Comparison of ENCODE assay signal across 11 cellular contexts in the genomic region with DNA sequence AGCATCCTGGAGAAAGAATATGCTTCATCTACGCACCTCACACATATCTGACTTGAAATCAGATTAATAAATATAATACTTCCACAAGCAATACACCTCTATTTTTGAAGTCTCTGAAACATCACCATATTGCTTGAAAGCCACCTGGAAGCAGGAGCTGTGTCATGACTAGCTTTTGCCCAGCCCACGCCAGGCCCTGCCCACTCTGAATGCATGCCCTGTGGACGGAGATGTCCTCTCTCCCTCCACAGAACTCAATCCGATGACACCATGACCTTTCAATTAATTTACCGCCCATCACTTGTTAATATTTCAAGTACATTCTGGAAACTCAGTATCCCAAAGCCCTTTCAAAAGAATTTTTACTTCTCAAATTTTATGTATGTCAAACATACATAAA.
A peak's percentile ranks its signal among the peaks of the same experiment; 100 is the strongest.
DNase-seq lines count a peak whose midpoint lies in the region; ATAC-seq and TF ChIP-seq lines count a peak whose summit lies in the region.
"Had no signal": no experiment of that assay in that cellular context is flagged by ENCODE, and none has a peak within 500 bp of the region (broad histone marks: within the 10 kb centered on the region; RNA-seq: fewer than 3 reads in every experiment).

No MANE protein-coding gene starts in this region.

- H3K79me2 ChIP-seq in GM23338 (replicated peaks; ENCODE audit: insufficient read depth): 0 out of 2 replicates have a peak, but pooled peaks cover 10% of the 10 kb centered on the region

- H3K36me3 ChIP-seq in Caco-2 (ENCODE audit: control insufficient read depth, insufficient read depth, low read length): 0 out of 2 replicates have a peak, but pooled peaks cover 2% of the 10 kb centered on the region
- no peaks in the 10 kb centered on the region for H3K36me3 ChIP-seq in GM23338 (ENCODE audit: insufficient read depth)
- H3K36me3 ChIP-seq in subcutaneous abdominal adipose tissue (ENCODE audit: control insufficient read depth in 5 of 5, insufficient read depth in 5 of 5, low read length in 5 of 5): no peaks in the 10 kb centered on the region

- BruUV-seq in Caco-2 (replicated peaks; lab: Mats Ljungman, UMichigan): no TSS peak

- intact Hi-C loops in Caco-2 (cut with micrococcal nuclease; ENCODE audit: unreplicated experiment): loop anchor here (2.0 to 10.0 kb wide), 3 partner anchors 109 to 261 kb away; partner anchors contain the start of genes LMO7, TBC1D4 and UCHL3

- H3K27me3 Mint-ChIP-seq in Caco-2 (ENCODE audit: insufficient read depth, unreplicated experiment): no peaks in the 10 kb centered on the region
- H3K27me3 Mint-ChIP-seq in GM23338 (ENCODE audit: insufficient read depth, low read depth, poor library complexity): no peaks in the 10 kb centered on the region
- H3K27me3 Mint-ChIP-seq in neural crest cell (ENCODE audit: low read depth): no peaks in the 10 kb centered on the region

- no peak overlapping the region for H3K4me3 Mint-ChIP-seq in Caco-2 (ENCODE audit: unreplicated experiment)
- H3K4me3 Mint-ChIP-seq in GM23338: no peak overlapping the region
- H3K4me3 Mint-ChIP-seq in neural crest cell: peak overlapping the region; percentile 13
- H3K4me3 Mint-ChIP-seq: CD14-positive monocyte; CD8-positive, alpha-beta T cell had no signal

- no peaks in the 10 kb centered on the region for H3K9me3 Mint-ChIP-seq in Caco-2 (ENCODE audit: unreplicated experiment)
- no peaks in the 10 kb centered on the region for H3K9me3 Mint-ChIP-seq in GM23338
- H3K9me3 Mint-ChIP-seq in neural crest cell: no peaks in the 10 kb centered on the region
- H3K9me3 Mint-ChIP-seq: CD14-positive monocyte; CD8-positive, alpha-beta T cell had no signal

- H3K4me3 ChIP-seq in Caco-2 (ENCODE audit: low read depth, low read length) (no peak overlapping the region), GM23338 (no peak overlapping the region), subcutaneous abdominal adipose tissue (ENCODE audit: low read depth in 1 of 5, low read length in 5 of 5) (no peak overlapping the region)
- H3K4me3 ChIP-seq: A549 had no signal

- H3K27me3 ChIP-seq in Caco-2 (replicated peaks; ENCODE audit: control insufficient read depth, insufficient read depth, low read length): no peaks in the 10 kb centered on the region; the same call in 1 of the 2 replicates
- H3K27me3 ChIP-seq in GM23338 (ENCODE audit: insufficient read depth): no peaks in the 10 kb centered on the region
- no peaks in the 10 kb centered on the region for H3K27me3 ChIP-seq in subcutaneous abdominal adipose tissue (ENCODE audit: control insufficient read depth in 5 of 5, insufficient read depth in 4 of 5, low read length in 5 of 5)

- H3K4me1 Mint-ChIP-seq in Caco-2 (ENCODE audit: low read depth, unreplicated experiment) (peaks cover 34% of the 10 kb centered on the region), GM23338 (peaks cover 33% of the 10 kb centered on the region), neural crest cell (peaks cover 18% of the 10 kb centered on the region)
- H3K4me1 Mint-ChIP-seq: CD14-positive monocyte had no signal

- POLR2A ChIA-PET in Caco-2 (lab: Charles Lee): no interaction called here

- no peak overlapping the region for H3K4me2 ChIP-seq in GM23338
- H3K4me2 ChIP-seq: A549 had no signal

- ATAC-seq in GM23338: no peak
- no peak for ATAC-seq in GM18907 (IDR thresholded peaks at IDR 0.05; ENCODE audit: unreplicated experiment)
- ATAC-seq: A549; CD8-positive, alpha-beta T cell; HCT116 had no signal

- H2AFZ ChIP-seq in GM23338: no peak overlapping the region

- CTCF ChIA-PET in Caco-2 (lab: Charles Lee): interaction anchor here (1.4 to 6.3 kb wide), 4 partner anchors 11 to 108 kb away, joined by 3 to 34 read pairs (median 4); partner anchors contain the start of gene TBC1D4

- DNase-seq in Caco-2 (no peak), GM23338 (ENCODE audit: low spot score) (no peak), neural crest cell (ENCODE audit: low read depth, low spot score) (no peak), AG20443 (ENCODE audit: low spot score) (no peak)
- DNase-seq: CD8-positive, alpha-beta T cell; DMS53 had no signal

- no peak overlapping the region for H3K9ac ChIP-seq in subcutaneous abdominal adipose tissue (ENCODE audit: low read length in 5 of 5)

- no peaks in the 10 kb centered on the region for H3K9me2 ChIP-seq in GM23338 (ENCODE audit: insufficient read depth)

- H3K27ac Mint-ChIP-seq in Caco-2 (ENCODE audit: unreplicated experiment): peak overlapping the region; percentile 32
- H3K27ac Mint-ChIP-seq in GM23338: peak overlapping the region; percentile 25; the same call in 1 of the 2 replicates
- H3K27ac Mint-ChIP-seq in neural crest cell (ENCODE audit: unreplicated experiment): peak overlapping the region; percentile 58
- H3K27ac Mint-ChIP-seq: CD14-positive monocyte; CD8-positive, alpha-beta T cell had no signal

- H3K4me1 ChIP-seq in Caco-2: peaks cover 74% of the 10 kb centered on the region
- peaks cover 5% of the 10 kb centered on the region; the same call in 1 of the 2 replicates for H3K4me1 ChIP-seq in GM23338 (ENCODE audit: insufficient read depth)
- H3K4me1 ChIP-seq in subcutaneous abdominal adipose tissue (ENCODE audit: control insufficient read depth in 5 of 5, insufficient read depth in 5 of 5, low read length in 5 of 5): peaks cover 5 to 26% (median 12%) of the 10 kb centered on the region in 5 donors
- H3K4me1 ChIP-seq: A549 had no signal

- no peaks in the 10 kb centered on the region for H3F3A ChIP-seq in GM23338 (replicated peaks; ENCODE audit: low read depth)

- H3K36me3 Mint-ChIP-seq in Caco-2 (ENCODE audit: insufficient read depth, unreplicated experiment) (peaks cover 20% of the 10 kb centered on the region), GM23338 (ENCODE audit: low read depth) (no peaks in the 10 kb centered on the region), neural crest cell (ENCODE audit: low read depth) (no peaks in the 10 kb centered on the region)
- H3K36me3 Mint-ChIP-seq: CD14-positive monocyte; CD8-positive, alpha-beta T cell had no signal

- H3K9me3 ChIP-seq in Caco-2 (no peaks in the 10 kb centered on the region), subcutaneous abdominal adipose tissue (ENCODE audit: control insufficient read depth in 5 of 5, low read length in 5 of 5) (no peaks in the 10 kb centered on the region)
- H3K9me3 ChIP-seq: A549 had no signal

- H3K27ac ChIP-seq in GM23338 (ENCODE audit: low read depth) (no peak overlapping the region), subcutaneous abdominal adipose tissue (ENCODE audit: low read depth, low read length) (peak overlapping the region; percentile 88)
- H3K27ac ChIP-seq: A549 had no signal

- no peaks in the 10 kb centered on the region for H4K20me1 ChIP-seq in GM23338 (replicated peaks; ENCODE audit: insufficient read depth)

- TF ChIP-seq CTCF in Caco-2 (IDR thresholded peaks at IDR 0.05; ENCODE audit: insufficient read depth in 1 of 2, low read depth in 1 of 2, low read length in 1 of 2, severe bottlenecking in 1 of 2, unreplicated experiment in 1 of 2) (no peak), GM23338 (conservative IDR thresholded peaks at IDR 0.05; ENCODE audit: low read depth in 2 of 2) (no peak), neural crest cell (conservative IDR thresholded peaks at IDR 0.05) (no peak)
